1 cellular context compared by ENCODE assay signal in the genomic region with DNA sequence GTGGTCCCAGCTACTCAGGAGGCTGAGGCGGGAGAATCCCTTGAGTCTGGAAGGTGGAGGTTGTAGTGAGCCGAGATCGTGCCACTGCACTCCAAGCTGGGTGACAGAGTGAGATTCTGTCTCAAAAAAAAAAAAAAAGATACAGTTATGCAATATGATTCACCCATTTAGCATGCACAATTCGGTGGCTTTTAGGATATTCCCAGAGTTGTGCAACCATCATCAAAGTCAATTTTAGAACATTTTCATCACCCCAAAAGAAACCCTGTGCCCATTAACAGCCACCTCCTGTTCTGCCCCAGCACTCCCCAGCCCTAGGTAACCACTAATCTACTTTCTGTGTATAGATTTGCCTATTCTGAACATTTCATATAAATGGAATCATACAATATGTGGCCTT.
TF ChIP-seq lines count a peak whose summit lies in the region.

No MANE protein-coding gene starts in this region.

TF ChIP-seq in HepG2, 621 proteins besides CTCF, POLR2A, EP300 and RAD21:
- TF ChIP-seq ZNF350 (CRISPR knock-in tag; IDR thresholded peaks at IDR 0.05; ENCODE audit: borderline replicate concordance, low read depth) (no peak), CEBPB (IDR thresholded peaks at IDR 0.05; ENCODE audit: borderline replicate concordance, low read depth, low read length) (0 out of 2 replicates have a peak, but pooled peaks have one; percentile 10), SIN3B (IDR thresholded peaks at IDR 0.05; ENCODE audit: low read length) (no peak), SP1 (IDR thresholded peaks at IDR 0.05) (no peak), SP1 (CRISPR knock-in tag; IDR thresholded peaks at IDR 0.05) (no peak)
